In genomic region chr15:22889146-22889818, GRCh38 we compare ENCODE assay signal across 22 cellular contexts.
"Had no signal": no experiment of that assay in that cellular context is flagged by ENCODE, and none has a peak within 500 bp of the region (broad histone marks: within the 10 kb centered on the region; RNA-seq: fewer than 3 reads in every experiment).

No MANE protein-coding gene starts in this region.

- ATAC-seq: sciatic nerve, WTC11 had no signal

- H3K36me3 Mint-ChIP-seq: activated naive CD4-positive, alpha-beta T cell treated with anti-CD3 and anti-CD28 coated beads, Interleukin-2, amount 50 U/mL, for 24 hours had no signal

- H3K27me3 Mint-ChIP-seq: activated naive CD4-positive, alpha-beta T cell treated with anti-CD3 and anti-CD28 coated beads, Interleukin-2, amount 50 U/mL, for 24 hours; central memory CD8-positive, alpha-beta T cell had no signal

- H3K27ac Mint-ChIP-seq: activated naive CD4-positive, alpha-beta T cell treated with anti-CD3 and anti-CD28 coated beads, Interleukin-2, amount 50 U/mL, for 24 hours; nephron; WTC11 had no signal

- H3K27ac ChIP-seq: colonic mucosa, left ventricle myocardium inferior, testis, upper lobe of left lung had no signal

- H3K27me3 ChIP-seq: ascending aorta, brain microvascular endothelial cell, colonic mucosa, dorsolateral prefrontal cortex, testis, upper lobe of left lung had no signal

- H3K4me3 ChIP-seq: ascending aorta, colonic mucosa, dorsolateral prefrontal cortex, left ventricle myocardium inferior, testis, upper lobe of left lung had no signal

- H3K36me3 ChIP-seq: colonic mucosa had no signal

- H3K4me3 Mint-ChIP-seq: activated naive CD4-positive, alpha-beta T cell treated with anti-CD3 and anti-CD28 coated beads, Interleukin-2, amount 50 U/mL, for 24 hours; central memory CD8-positive, alpha-beta T cell; nephron; WTC11 had no signal

- DNase-seq: activated gamma-delta T cell treated with Interleukin-2 at 50 U/mL for 16 hours; activated T-cell treated with anti-CD3 and anti-CD28 coated beads, Interleukin-2, amount 50 U/mL, for 1 hour; brain microvascular endothelial cell; colonic mucosa; kidney glomerular epithelial cell; left ventricle myocardium inferior; midbrain; small intestine; stimulated activated CD4-positive, alpha-beta T cell treated with anti-CD3 and anti-CD28 coated beads, Interleukin-15, amount 100 ng/mL, for 24 hours; stimulated activated CD4-positive, alpha-beta T cell treated with anti-CD3 and anti-CD28 coated beads, Interleukin-2, amount 100 ng/mL, for 48 hours; stimulated activated CD8-positive, alpha-beta memory T cell treated with anti-CD3 and anti-CD28 coated beads, Interleukin-4, amount 100 ng/mL, for 48 hours; stimulated activated naive CD4-positive, alpha-beta T cell; T1000; testis; upper lobe of left lung had no signal

- H3K4me1 Mint-ChIP-seq: activated naive CD4-positive, alpha-beta T cell treated with anti-CD3 and anti-CD28 coated beads, Interleukin-2, amount 50 U/mL, for 24 hours; central memory CD8-positive, alpha-beta T cell had no signal

- H3K4me1 ChIP-seq: ascending aorta, testis, upper lobe of left lung had no signal

- H3K9me3 ChIP-seq: ascending aorta, colonic mucosa, left ventricle myocardium inferior, testis, upper lobe of left lung had no signal

- H3K9me3 Mint-ChIP-seq: activated naive CD4-positive, alpha-beta T cell treated with anti-CD3 and anti-CD28 coated beads, Interleukin-2, amount 50 U/mL, for 24 hours; central memory CD8-positive, alpha-beta T cell; nephron; WTC11 had no signal
